ENCODE assay signal across 1 cellular context in the genomic region with DNA sequence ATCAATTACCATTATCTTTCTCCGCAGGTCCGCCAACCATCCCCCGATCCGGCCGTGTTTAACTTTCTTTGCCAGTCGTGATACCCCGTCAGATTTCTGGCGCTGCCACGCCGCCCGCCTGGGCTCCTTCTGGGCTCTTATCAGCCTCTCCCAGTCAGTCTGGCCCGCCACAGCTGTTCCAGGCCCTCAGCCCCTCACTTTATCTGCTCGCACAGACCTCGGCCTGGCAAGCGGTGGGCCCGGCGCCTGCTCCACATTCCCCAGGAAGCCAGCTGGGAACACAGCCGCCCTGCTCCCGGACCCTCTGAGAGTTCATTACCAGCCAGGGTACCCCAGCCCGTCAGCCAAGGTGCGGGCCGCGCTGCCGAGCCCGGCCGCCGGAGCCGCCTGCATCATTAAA.
TF ChIP-seq lines count a peak whose summit lies in the region.

No MANE protein-coding gene starts in this region.

TF ChIP-seq in SK-N-SH, 30 proteins besides CTCF, POLR2A, EP300 and RAD21:
- TF ChIP-seq MXI1 (IDR thresholded peaks at IDR 0.05; ENCODE audit: low read depth, low read length) (peak; percentile 78), FOSL2 (IDR thresholded peaks at IDR 0.05; ENCODE audit: borderline replicate concordance, low read depth) (no peak), CHD2 (IDR thresholded peaks at IDR 0.05; ENCODE audit: low read length, partially characterized antibody) (peak; percentile 62), TCF12 (IDR thresholded peaks at IDR 0.05) (peak; percentile 38), GABPA (IDR thresholded peaks at IDR 0.05; ENCODE audit: low read depth) (no peak), MEF2A (IDR thresholded peaks at IDR 0.05; ENCODE audit: borderline replicate concordance, low read depth) (no peak), RCOR1 (IDR thresholded peaks at IDR 0.05; ENCODE audit: low read length) (peak; percentile 91), NRF1 (IDR thresholded peaks at IDR 0.05; ENCODE audit: low read depth, low read length) (no peak), EZH2phosphoT487 (IDR thresholded peaks at IDR 0.05; ENCODE audit: borderline replicate concordance, low read depth) (no peak), NFIC (IDR thresholded peaks at IDR 0.05; ENCODE audit: borderline replicate concordance) (no peak), MAX (IDR thresholded peaks at IDR 0.05; ENCODE audit: low read depth) (no peak), ELF1 (IDR thresholded peaks at IDR 0.05) (no peak), ZBTB33 (IDR thresholded peaks at IDR 0.05; ENCODE audit: borderline replicate concordance, low read depth) (no peak), FOXJ3 (CRISPR knock-in tag; IDR thresholded peaks at IDR 0.05) (no peak), RXRA (IDR thresholded peaks at IDR 0.05; ENCODE audit: borderline replicate concordance, low read depth) (no peak), GATA2 (CRISPR knock-in tag; IDR thresholded peaks at IDR 0.05) (peak; percentile 96)
- TF ChIP-seq, protein P1, sequence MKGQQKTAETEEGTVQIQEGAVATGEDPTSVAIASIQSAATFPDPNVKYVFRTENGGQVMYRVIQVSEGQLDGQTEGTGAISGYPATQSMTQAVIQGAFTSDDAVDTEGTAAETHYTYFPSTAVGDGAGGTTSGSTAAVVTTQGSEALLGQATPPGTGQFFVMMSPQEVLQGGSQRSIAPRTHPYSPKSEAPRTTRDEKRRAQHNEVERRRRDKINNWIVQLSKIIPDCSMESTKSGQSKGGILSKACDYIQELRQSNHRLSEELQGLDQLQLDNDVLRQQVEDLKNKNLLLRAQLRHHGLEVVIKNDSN (IDR thresholded peaks at IDR 0.05; ENCODE audit: borderline replicate concordance, low read depth) = no peak
- TF ChIP-seq, protein P2, sequence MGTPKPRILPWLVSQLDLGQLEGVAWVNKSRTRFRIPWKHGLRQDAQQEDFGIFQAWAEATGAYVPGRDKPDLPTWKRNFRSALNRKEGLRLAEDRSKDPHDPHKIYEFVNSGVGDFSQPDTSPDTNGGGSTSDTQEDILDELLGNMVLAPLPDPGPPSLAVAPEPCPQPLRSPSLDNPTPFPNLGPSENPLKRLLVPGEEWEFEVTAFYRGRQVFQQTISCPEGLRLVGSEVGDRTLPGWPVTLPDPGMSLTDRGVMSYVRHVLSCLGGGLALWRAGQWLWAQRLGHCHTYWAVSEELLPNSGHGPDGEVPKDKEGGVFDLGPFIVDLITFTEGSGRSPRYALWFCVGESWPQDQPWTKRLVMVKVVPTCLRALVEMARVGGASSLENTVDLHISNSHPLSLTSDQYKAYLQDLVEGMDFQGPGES (IDR thresholded peaks at IDR 0.05; ENCODE audit: low read depth, low read length) = no peak
